Comparison of ENCODE assay signal across 13 cellular contexts in the genomic region with DNA sequence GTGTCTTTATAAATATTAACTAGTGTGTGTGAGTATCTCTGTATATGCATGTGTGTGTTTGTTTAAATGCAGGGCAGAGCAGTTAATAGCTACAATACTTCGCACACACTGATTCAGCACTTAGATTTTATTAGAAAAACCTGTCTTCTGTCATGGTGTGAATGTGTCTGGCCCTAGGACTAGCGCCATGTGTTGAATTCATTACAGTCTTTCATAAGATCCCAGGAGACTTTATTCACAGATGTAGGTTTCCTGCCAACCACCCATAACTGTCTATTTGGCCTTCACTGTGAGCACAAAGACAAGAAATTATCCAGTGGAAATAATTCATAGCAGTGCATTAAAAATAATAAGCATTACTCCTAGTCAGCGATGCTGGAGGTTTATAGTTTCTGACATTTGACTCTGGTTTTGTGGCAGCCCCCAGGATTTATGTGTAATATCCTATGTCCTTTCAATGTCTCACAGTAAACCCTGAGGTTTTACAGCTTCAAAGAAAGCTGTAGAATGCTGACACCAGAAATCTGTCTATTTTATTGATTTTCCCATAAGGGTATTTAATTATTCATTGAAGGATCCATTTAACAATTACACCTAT.
DNase-seq lines count a peak whose midpoint lies in the region; ATAC-seq and TF ChIP-seq lines count a peak whose summit lies in the region.
"Had no signal": no experiment of that assay in that cellular context is flagged by ENCODE, and none has a peak within 500 bp of the region (broad histone marks: within the 10 kb centered on the region; RNA-seq: fewer than 3 reads in every experiment).

No MANE protein-coding gene starts in this region.

- POLR2A ChIA-PET in BJ (lab: Charles Lee) = no interaction called here

- H3K4me3 ChIP-seq in BJ (ENCODE audit: low read depth, low read length) = no peak overlapping the region
- H3K4me3 ChIP-seq in SJCRH30 = peak overlapping the region; percentile 15
- H3K4me3 ChIP-seq in fibroblast of villous mesenchyme (ENCODE audit: low read depth, low read length) = no peak overlapping the region

- H3K27ac ChIP-seq in SJCRH30 = peak overlapping the region; percentile 19
- H3K27ac ChIP-seq: KMS-11 had no signal

- ATAC-seq in GM21515 (IDR thresholded peaks at IDR 0.05; ENCODE audit: unreplicated experiment) (no peak), GM19023 (IDR thresholded peaks at IDR 0.05; ENCODE audit: unreplicated experiment) (no peak), HG02884 (IDR thresholded peaks at IDR 0.05; ENCODE audit: unreplicated experiment) (no peak)

- no peak for TF ChIP-seq CTCF in BJ (IDR thresholded peaks at IDR 0.05; ENCODE audit: insufficient read depth, low read depth, low read length)
- no peak for TF ChIP-seq CTCF in fibroblast of villous mesenchyme (IDR thresholded peaks at IDR 0.05; ENCODE audit: insufficient read depth, low read depth, low read length)

- intact Hi-C loops in head of caudate nucleus (cut with DNase I) = no loop called here

- H3K27me3 ChIP-seq in BJ (ENCODE audit: control insufficient read depth, insufficient read depth, low read length) (no peaks in the 10 kb centered on the region), SJCRH30 (no peaks in the 10 kb centered on the region)

- H3K36me3 ChIP-seq in BJ (ENCODE audit: control insufficient read depth, insufficient read depth, low read length) (no peaks in the 10 kb centered on the region), SJCRH30 (peaks cover 2% of the 10 kb centered on the region; the same call in 1 of the 2 replicates)

- CTCF ChIA-PET in BJ (lab: Yijun Ruan, JAX) = no interaction called here

- DNase-seq in BJ (ENCODE audit: low read depth) (peak; percentile 13), NCI-H1092 treated with DMSO at 0.1 percent for 48 hours (lab: John Stamatoyannopoulos, UW) (peak; percentile 82), SJCRH30 (peak; percentile 31 to 70), fibroblast of villous mesenchyme (ENCODE audit: low read depth) (peak; percentile 25), head of caudate nucleus (no peak)
- DNase-seq: activated CD8-positive, alpha-beta memory T cell treated with anti-CD3 and anti-CD28 coated beads, Interleukin-2, amount 50 U/mL, for 48 hours; amygdala; GF-D8; NCI-H82 had no signal

- H3K4me1 ChIP-seq in SJCRH30 = peaks cover 15% of the 10 kb centered on the region

- no peaks in the 10 kb centered on the region for H3K9me3 ChIP-seq in SJCRH30 (replicated peaks)

Comparison
In these comparisons a context has a peak if more than half of its experiments do, and no peak if none do; other contexts are left out.
1. DNase-seq: peak in BJ (single experiment), NCI-H1092 treated with DMSO at 0.1 percent for 48 hours (single experiment), SJCRH30 (2 of 2) and fibroblast of villous mesenchyme (single experiment); none in head of caudate nucleus (0 of 42).